ENCODE assay signal across 6 cellular contexts in genomic region chr9:127931092-127931881, GRCh38. TPM values are rescaled to one million over a fixed set of nuclear protein-coding genes. Genes with fewer than 3 reads are reported as not detected.
DNase-seq lines count a peak whose midpoint lies in the region; ATAC-seq, FAIRE-seq and TF ChIP-seq lines count a peak whose summit lies in the region.

No MANE protein-coding gene starts in this region.

- peaks cover 0 to 23% (median 14%) of the 10 kb centered on the region in 11 experiments; a peak in 13 of 22 replicates for H3K36me3 ChIP-seq in BLaER1 treated with 17β-estradiol and CSF1 and Interleukin-3, amounts not matched to agents 10 nM and 100 nM
- H3K36me3 ChIP-seq in GM23338 (ENCODE audit: insufficient read depth): no peaks in the 10 kb centered on the region
- peaks cover 22% of the 10 kb centered on the region for H3K36me3 ChIP-seq in OCI-LY1 (ENCODE audit: insufficient read depth, low read length)
- H3K36me3 ChIP-seq in esophagus squamous epithelium: peaks cover 0 to 21% (median 0%) of the 10 kb centered on the region in 3 donors

- H2AFZ ChIP-seq in GM23338: peak overlapping the region; percentile 74; the same call in 1 of the 2 replicates
- no peak overlapping the region for H2AFZ ChIP-seq in OCI-LY1 (ENCODE audit: low read length)

- ATAC-seq in GM23338: no peak
- peak; percentile 27 for ATAC-seq in stimulated activated naive CD8-positive, alpha-beta T cell treated with anti-CD3 and anti-CD28 coated beads, Interleukin-15, amount 100 ng/mL, for 72 hours

- H4K20me1 ChIP-seq in BLaER1 treated with 17β-estradiol and CSF1 and Interleukin-3, amounts not matched to agents 10 nM and 100 nM: peaks cover 21 to 84% (median 62%) of the 10 kb centered on the region in 11 experiments; a peak in 21 of 22 replicates
- H4K20me1 ChIP-seq in GM23338 (replicated peaks; ENCODE audit: insufficient read depth) (peaks cover 8% of the 10 kb centered on the region; the same call in 1 of the 2 replicates), OCI-LY1 (ENCODE audit: insufficient read depth, low read length) (no peaks in the 10 kb centered on the region)

- H3K27ac ChIP-seq in BLaER1 treated with 17β-estradiol and CSF1 and Interleukin-3, amounts not matched to agents 10 nM and 100 nM: no peak overlapping the region; a peak in 1 of 22 replicates
- peak overlapping the region; percentile 89 for H3K27ac ChIP-seq in GM23338 (ENCODE audit: low read depth)
- H3K27ac ChIP-seq in OCI-LY1 (ENCODE audit: low read depth, low read length, poor library complexity, severe bottlenecking): no peak overlapping the region
- H3K27ac ChIP-seq in esophagus squamous epithelium: no peak overlapping the region

- H3K9me3 ChIP-seq in BLaER1 treated with 17β-estradiol and CSF1 and Interleukin-3, amounts not matched to agents 10 nM and 100 nM (replicated peaks in 1 of 11): no peaks in the 10 kb centered on the region
- H3K9me3 ChIP-seq in OCI-LY1 (ENCODE audit: low read length) (no peaks in the 10 kb centered on the region), esophagus squamous epithelium (no peaks in the 10 kb centered on the region)

- no peaks in the 10 kb centered on the region for H3K79me2 ChIP-seq in GM23338 (replicated peaks; ENCODE audit: insufficient read depth)
- no peaks in the 10 kb centered on the region for H3K79me2 ChIP-seq in OCI-LY1 (ENCODE audit: insufficient read depth, low read length)

- intact Hi-C loops in esophagus squamous epithelium (cut with DNase I): no loop called here

- peaks cover 30% of the 10 kb centered on the region for H3K27me3 Mint-ChIP-seq in GM23338 (ENCODE audit: insufficient read depth, low read depth, poor library complexity)
- H3K27me3 Mint-ChIP-seq in stimulated activated naive CD8-positive, alpha-beta T cell treated with anti-CD3 and anti-CD28 coated beads, Interleukin-15, amount 100 ng/mL, for 72 hours: peaks cover 20% of the 10 kb centered on the region

- peaks cover 16% of the 10 kb centered on the region for H3F3A ChIP-seq in GM23338 (replicated peaks; ENCODE audit: low read depth)
- no peaks in the 10 kb centered on the region for H3F3A ChIP-seq in OCI-LY1 (ENCODE audit: insufficient read depth, low read length)

- WGBS in esophagus squamous epithelium, 2 donors: 25 to 30% methylated on average over 15 to 16 of the region's 18 CpGs

- TF ChIP-seq CTCF in GM23338 (conservative IDR thresholded peaks at IDR 0.05; ENCODE audit: low read depth in 2 of 2) (no peak), OCI-LY1 (IDR thresholded peaks at IDR 0.05; ENCODE audit: low read length) (no peak), esophagus squamous epithelium (IDR thresholded peaks at IDR 0.05) (no peak)

- no peaks in the 10 kb centered on the region for H3K9me2 ChIP-seq in GM23338 (ENCODE audit: insufficient read depth)
- H3K9me2 ChIP-seq in OCI-LY1 (ENCODE audit: low read depth, low read length): no peaks in the 10 kb centered on the region

- H3K36me3 Mint-ChIP-seq in GM23338 (ENCODE audit: low read depth): peaks cover 6% of the 10 kb centered on the region; the same call in 1 of the 3 replicates

- DNase-seq in GM23338 (ENCODE audit: low spot score) (peak; percentile 69), esophagus squamous epithelium (lab: John Stamatoyannopoulos, UW) (no peak), GM19239 (ENCODE audit: insufficient read length, low spot score) (no peak)
- no peak for DNase-seq in stimulated activated naive CD8-positive, alpha-beta T cell treated with anti-CD3 and anti-CD28 coated beads, Interleukin-15, amount 100 ng/mL, for 72 hours

- H3K9ac ChIP-seq in BLaER1 treated with 17β-estradiol and CSF1 and Interleukin-3, amounts not matched to agents 10 nM and 100 nM: peak overlapping the region in 8 of 11 experiments; percentile 4 to 61 (median 50); a peak in 11 of 22 replicates
- H3K9ac ChIP-seq in OCI-LY1 (ENCODE audit: low read length): no peak overlapping the region; the same call in 1 of the 2 replicates

- peaks cover 43 to 46% (median 43%) of the 10 kb centered on the region in 11 experiments for H3K27me3 ChIP-seq in BLaER1 treated with 17β-estradiol and CSF1 and Interleukin-3, amounts not matched to agents 10 nM and 100 nM
- H3K27me3 ChIP-seq in GM23338 (ENCODE audit: insufficient read depth) (peaks cover 11% of the 10 kb centered on the region), OCI-LY1 (ENCODE audit: insufficient read depth, low read length) (peaks cover 9% of the 10 kb centered on the region), esophagus squamous epithelium (peaks cover 0 to 32% (median 0%) of the 10 kb centered on the region in 4 donors)

- TF ChIP-seq POLR2A in esophagus squamous epithelium (IDR thresholded peaks at IDR 0.05): no peak

- peak overlapping the region; percentile 50 to 76 (median 63) for H3K4me3 ChIP-seq in BLaER1 treated with 17β-estradiol and CSF1 and Interleukin-3, amounts not matched to agents 10 nM and 100 nM
- H3K4me3 ChIP-seq in GM23338 (peak overlapping the region; percentile 70), OCI-LY1 (ENCODE audit: low read depth, low read length, poor library complexity, severe bottlenecking) (peak overlapping the region; percentile 67), esophagus squamous epithelium (peak overlapping the region; percentile 28 to 70 (median 44))

- FAIRE-seq in GM19239 (lab: Jason Lieb, UNC): no peak

- peak overlapping the region; percentile 71 for H3K4me3 Mint-ChIP-seq in GM23338
- peak overlapping the region; percentile 71 to 79 for H3K4me3 Mint-ChIP-seq in stimulated activated naive CD8-positive, alpha-beta T cell treated with anti-CD3 and anti-CD28 coated beads, Interleukin-15, amount 100 ng/mL, for 72 hours

- H3K4me1 Mint-ChIP-seq in GM23338: peaks cover 34% of the 10 kb centered on the region
- H3K4me1 Mint-ChIP-seq in stimulated activated naive CD8-positive, alpha-beta T cell treated with anti-CD3 and anti-CD28 coated beads, Interleukin-15, amount 100 ng/mL, for 72 hours: peaks cover 86% of the 10 kb centered on the region

- H3K27ac Mint-ChIP-seq in GM23338: peak overlapping the region; percentile 0; the same call in 1 of the 2 replicates
- H3K27ac Mint-ChIP-seq in stimulated activated naive CD8-positive, alpha-beta T cell treated with anti-CD3 and anti-CD28 coated beads, Interleukin-15, amount 100 ng/mL, for 72 hours: peak overlapping the region in 1 of 2 donors; percentile 71

- H3K9me3 Mint-ChIP-seq in GM23338: no peaks in the 10 kb centered on the region
- H3K9me3 Mint-ChIP-seq in stimulated activated naive CD8-positive, alpha-beta T cell treated with anti-CD3 and anti-CD28 coated beads, Interleukin-15, amount 100 ng/mL, for 72 hours: no peaks in the 10 kb centered on the region

- H3K4me2 ChIP-seq in BLaER1 treated with 17β-estradiol and CSF1 and Interleukin-3, amounts not matched to agents 10 nM and 100 nM: peak overlapping the region; percentile 82 to 99 (median 93)
- H3K4me2 ChIP-seq in GM23338 (peak overlapping the region; percentile 92), OCI-LY1 (ENCODE audit: low read length) (peak overlapping the region; percentile 78)

- peaks cover 49 to 82% (median 52%) of the 10 kb centered on the region in 10 experiments for H3K4me1 ChIP-seq in BLaER1 treated with 17β-estradiol and CSF1 and Interleukin-3, amounts not matched to agents 10 nM and 100 nM
- H3K4me1 ChIP-seq in GM23338 (ENCODE audit: insufficient read depth): peaks cover 27% of the 10 kb centered on the region
- H3K4me1 ChIP-seq in OCI-LY1 (ENCODE audit: insufficient read depth, low read length, severe bottlenecking): peaks cover 48% of the 10 kb centered on the region
- peaks cover 35 to 68% (median 42%) of the 10 kb centered on the region in 3 donors for H3K4me1 ChIP-seq in esophagus squamous epithelium

TF ChIP-seq in GM23338, 12 proteins besides CTCF, POLR2A, EP300 and RAD21 (continues in another document):
- TF ChIP-seq EZH2phosphoT487 (IDR thresholded peaks at IDR 0.05; ENCODE audit: unreplicated experiment) (no peak), POLR2AphosphoS5 (IDR thresholded peaks at IDR 0.05; ENCODE audit: low read depth) (no peak)
- TF ChIP-seq, protein P1, sequence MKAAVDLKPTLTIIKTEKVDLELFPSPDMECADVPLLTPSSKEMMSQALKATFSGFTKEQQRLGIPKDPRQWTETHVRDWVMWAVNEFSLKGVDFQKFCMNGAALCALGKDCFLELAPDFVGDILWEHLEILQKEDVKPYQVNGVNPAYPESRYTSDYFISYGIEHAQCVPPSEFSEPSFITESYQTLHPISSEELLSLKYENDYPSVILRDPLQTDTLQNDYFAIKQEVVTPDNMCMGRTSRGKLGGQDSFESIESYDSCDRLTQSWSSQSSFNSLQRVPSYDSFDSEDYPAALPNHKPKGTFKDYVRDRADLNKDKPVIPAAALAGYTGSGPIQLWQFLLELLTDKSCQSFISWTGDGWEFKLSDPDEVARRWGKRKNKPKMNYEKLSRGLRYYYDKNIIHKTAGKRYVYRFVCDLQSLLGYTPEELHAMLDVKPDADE (IDR thresholded peaks at IDR 0.05): no peak

RNA-seq across cellular contexts. Expression of gene PIP5KL1, which starts 0.7 kb away (rescaled TPM):
- total RNA-seq in GM23338 (2014; rRNA removed; shearing (Covaris generic)): 7.5 and 13.4 TPM in 2 replicates
- 19.5 and 25.1 TPM in 2 replicates for polyA plus RNA-seq in GM23338 (2016; fragmentation: Nextera tagmentation; extraction: Ambion mirVana)
- total RNA-seq in esophagus squamous epithelium: 1 to 10 TPM in 3 of 4 donors, not detected in 1; 3.1 to 4.6 (median 3.6) TPM

RNA-seq across cellular contexts. Expression of gene DPM2, which starts 6.4 kb away (rescaled TPM):
- 29.0 and 36.6 TPM in 2 replicates for total RNA-seq in GM23338 (2014; rRNA removed; shearing (Covaris generic))
- 92.2 and 92.4 TPM in 2 replicates for polyA plus RNA-seq in GM23338 (2016; fragmentation: Nextera tagmentation; extraction: Ambion mirVana)
- 10 to 100 TPM; 12.5 to 18.5 (median 15.7) TPM for total RNA-seq in esophagus squamous epithelium

RNA-seq across cellular contexts. Expression of gene ST6GALNAC4, which starts 14.4 kb away (rescaled TPM):
- 35.3 and 39.1 TPM in 2 replicates for total RNA-seq in GM23338 (2014; rRNA removed; shearing (Covaris generic))
- polyA plus RNA-seq in GM23338 (2016; fragmentation: Nextera tagmentation; extraction: Ambion mirVana): 7.9 and 8.1 TPM in 2 replicates
- total RNA-seq in esophagus squamous epithelium: 10 to 100 TPM; 12.5 to 33.0 (median 23.8) TPM

RNA-seq across cellular contexts. Expression of gene ST6GALNAC6, which starts 31.9 kb away (rescaled TPM):
- 39.2 and 46.3 TPM in 2 replicates for total RNA-seq in GM23338 (2014; rRNA removed; shearing (Covaris generic))
- 20.7 and 21.5 TPM in 2 replicates for polyA plus RNA-seq in GM23338 (2016; fragmentation: Nextera tagmentation; extraction: Ambion mirVana)
- 10 to 100 TPM; 14.5 to 69.4 (median 26.1) TPM for total RNA-seq in esophagus squamous epithelium

RNA-seq across cellular contexts. Expression of gene EEIG1, which starts 49.5 kb away (rescaled TPM):
- 21.5 and 22.4 TPM in 2 replicates for total RNA-seq in GM23338 (2014; rRNA removed; shearing (Covaris generic))
- polyA plus RNA-seq in GM23338 (2016; fragmentation: Nextera tagmentation; extraction: Ambion mirVana): 11.2 and 11.5 TPM in 2 replicates
- 10 to 100 TPM; 16.9 to 65.0 (median 24.0) TPM for total RNA-seq in esophagus squamous epithelium
